In genomic region chr9:134475051-134475790, GRCh38 we compare ENCODE assay signal across 8 cellular contexts.
DNase-seq lines count a peak whose midpoint lies in the region; ATAC-seq and TF ChIP-seq lines count a peak whose summit lies in the region.

No MANE protein-coding gene starts in this region.

- peaks cover 0 to 4% (median 2%) of the 10 kb centered on the region in 3 donors for H3K27me3 Mint-ChIP-seq in immature natural killer cell (ENCODE audit: low read depth in 3 of 3)

- no peaks in the 10 kb centered on the region for H3K9me3 Mint-ChIP-seq in immature natural killer cell

- no peak overlapping the region for H3K4me2 ChIP-seq in DND-41 (ENCODE audit: insufficient read depth, low read length)

- no peaks in the 10 kb centered on the region for H3K36me3 ChIP-seq in DND-41 (ENCODE audit: insufficient read depth, low read length)
- no peaks in the 10 kb centered on the region for H3K36me3 ChIP-seq in WERI-Rb-1
- H3K36me3 ChIP-seq in sigmoid colon = no peaks in the 10 kb centered on the region

- ATAC-seq in DND-41 (ENCODE audit: insufficient read depth, low read depth) = peak; percentile 74
- no peak for ATAC-seq in HG03095 (IDR thresholded peaks at IDR 0.05; ENCODE audit: unreplicated experiment)

- H3K9ac ChIP-seq in DND-41 (ENCODE audit: low read depth, low read length) = peak overlapping the region; percentile 18; the same call in 1 of the 2 replicates

- peak; percentile 34 for DNase-seq in DND-41
- peak; percentile 39 for DNase-seq in WERI-Rb-1
- DNase-seq in foreskin fibroblast = peak; percentile 85 to 90
- peak; percentile 90 for DNase-seq in sigmoid colon
- DNase-seq in immature natural killer cell = no peak
- DNase-seq in NCI-H526 treated with DMSO at 0.1 percent for 48 hours (lab: John Stamatoyannopoulos, UW) = no peak
- no peak for DNase-seq in NCI-H1105 (lab: John Stamatoyannopoulos, UW)

- H2AFZ ChIP-seq in DND-41 (ENCODE audit: low read depth, low read length) = no peak overlapping the region; the same call in 1 of the 2 replicates

- no peaks in the 10 kb centered on the region for H3K4me1 Mint-ChIP-seq in immature natural killer cell

- H3K4me3 ChIP-seq in DND-41 (ENCODE audit: low read depth in 1 of 2, low read length in 2 of 2) = no peak overlapping the region
- H3K4me3 ChIP-seq in WERI-Rb-1 (ENCODE audit: low read depth, low read length) = no peak overlapping the region
- H3K4me3 ChIP-seq in foreskin fibroblast (ENCODE audit: low read depth in 1 of 2, low read length in 2 of 2) = no peak overlapping the region
- no peak overlapping the region for H3K4me3 ChIP-seq in sigmoid colon

- no peaks in the 10 kb centered on the region for H3K27me3 ChIP-seq in DND-41 (ENCODE audit: insufficient read depth, low read length, poor library complexity)
- no peaks in the 10 kb centered on the region for H3K27me3 ChIP-seq in WERI-Rb-1 (ENCODE audit: insufficient read depth, low read depth, severe bottlenecking)
- H3K27me3 ChIP-seq in sigmoid colon = no peaks in the 10 kb centered on the region

- TF ChIP-seq POLR2A in sigmoid colon (IDR thresholded peaks at IDR 0.05) = no peak

- H3K27ac ChIP-seq in DND-41 (ENCODE audit: low read length) = no peak overlapping the region
- peak overlapping the region; percentile 35; the same call in 1 of the 2 replicates for H3K27ac ChIP-seq in WERI-Rb-1
- peak overlapping the region; percentile 64 to 70 (median 68) for H3K27ac ChIP-seq in sigmoid colon

- intact Hi-C loops in sigmoid colon (cut with DNase I) = no loop called here

- 18 to 26% methylated on average over 25 of the region's 25 CpGs for WGBS in sigmoid colon, 2 donors

- no peaks in the 10 kb centered on the region for H3K36me3 Mint-ChIP-seq in immature natural killer cell

- H3K4me1 ChIP-seq in DND-41 (ENCODE audit: insufficient read depth, low read length) (no peaks in the 10 kb centered on the region), sigmoid colon (peaks cover 0 to 48% (median 30%) of the 10 kb centered on the region in 4 donors)

- H4K20me1 ChIP-seq in DND-41 (ENCODE audit: insufficient read depth, low read length) = no peaks in the 10 kb centered on the region

- H3K27ac Mint-ChIP-seq in immature natural killer cell = peak overlapping the region in 1 of 6 donors; percentile 4

- no peaks in the 10 kb centered on the region for H3K79me2 ChIP-seq in DND-41 (ENCODE audit: insufficient read depth, low read length)

- no peak overlapping the region for H3K4me3 Mint-ChIP-seq in immature natural killer cell

- TF ChIP-seq CTCF in DND-41 (IDR thresholded peaks at IDR 0.05; ENCODE audit: borderline replicate concordance, extremely low read depth, low read length, poor library complexity, severe bottlenecking) (no peak), WERI-Rb-1 (IDR thresholded peaks at IDR 0.05; ENCODE audit: low read depth, low read length) (no peak), foreskin fibroblast (IDR thresholded peaks at IDR 0.05; ENCODE audit: low read depth, low read length) (peak; percentile 20), sigmoid colon (IDR thresholded peaks at IDR 0.05) (no peak)

- H3K9me3 ChIP-seq in DND-41 (ENCODE audit: insufficient read depth, low read length, severe bottlenecking) (no peaks in the 10 kb centered on the region), WERI-Rb-1 (ENCODE audit: severe bottlenecking) (peaks cover 3% of the 10 kb centered on the region), sigmoid colon (no peaks in the 10 kb centered on the region)

- TF ChIP-seq EP300 in sigmoid colon (IDR thresholded peaks at IDR 0.05) = no peak

Comparison
In these comparisons a context has a peak if more than half of its experiments do, and no peak if none do; other contexts are left out.
1. DNase-seq: peak in DND-41 (single experiment), WERI-Rb-1 (single experiment), foreskin fibroblast (2 of 2) and sigmoid colon (single experiment); none in immature natural killer cell (0 of 3), NCI-H526 treated with DMSO at 0.1 percent for 48 hours (single experiment) and NCI-H1105 (single experiment).